Comparison of ENCODE assay signal across 15 cellular contexts in the genomic region with DNA sequence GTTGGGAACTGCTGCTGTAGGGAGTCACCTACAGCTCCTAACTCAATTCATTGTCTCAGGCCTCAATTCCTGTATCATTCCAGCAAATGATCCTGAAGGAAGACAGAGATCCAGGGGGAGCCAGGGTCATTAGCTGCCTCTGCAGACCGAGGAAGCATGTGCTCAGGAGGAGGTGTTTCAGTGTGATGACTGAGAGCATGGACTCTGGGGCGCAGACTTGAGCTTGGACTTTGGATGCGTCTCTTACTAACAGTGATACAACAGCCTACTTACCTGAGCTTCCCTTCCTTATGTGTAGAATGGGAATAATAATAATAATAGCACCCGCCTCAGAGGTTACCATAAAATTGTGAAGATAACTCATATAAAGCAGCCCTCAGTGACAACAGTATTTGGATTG.
"Had no signal": no experiment of that assay in that cellular context is flagged by ENCODE, and none has a peak within 500 bp of the region (broad histone marks: within the 10 kb centered on the region; RNA-seq: fewer than 3 reads in every experiment).

No MANE protein-coding gene starts in this region.

- H3K9me3 ChIP-seq: SK-N-SH had no signal

- H3K9ac ChIP-seq: SK-N-SH had no signal

- DNase-seq: KBM-7, MV-4-11, NCI-H1048, NCI-H1105, NCI-H1436 treated with DMSO at 0.1 percent for 48 hours, NCI-H1694, NCI-H187 treated with DMSO at 0.1 percent for 48 hours, NCI-H2171 treated with DMSO at 0.1 percent for 48 hours, NCI-H524, NCI-H526 treated with DMSO at 0.1 percent for 48 hours, NCI-H748 treated with DMSO at 0.1 percent for 48 hours, SHP77, SK-N-SH, SW 1271 had no signal

- H3K27ac ChIP-seq: RWPE1 had no signal

- H3K9me2 ChIP-seq: SK-N-SH had no signal

- H3K4me2 ChIP-seq: SK-N-SH had no signal
